Comparison of ENCODE assay signal across 1 cellular context in the genomic region with DNA sequence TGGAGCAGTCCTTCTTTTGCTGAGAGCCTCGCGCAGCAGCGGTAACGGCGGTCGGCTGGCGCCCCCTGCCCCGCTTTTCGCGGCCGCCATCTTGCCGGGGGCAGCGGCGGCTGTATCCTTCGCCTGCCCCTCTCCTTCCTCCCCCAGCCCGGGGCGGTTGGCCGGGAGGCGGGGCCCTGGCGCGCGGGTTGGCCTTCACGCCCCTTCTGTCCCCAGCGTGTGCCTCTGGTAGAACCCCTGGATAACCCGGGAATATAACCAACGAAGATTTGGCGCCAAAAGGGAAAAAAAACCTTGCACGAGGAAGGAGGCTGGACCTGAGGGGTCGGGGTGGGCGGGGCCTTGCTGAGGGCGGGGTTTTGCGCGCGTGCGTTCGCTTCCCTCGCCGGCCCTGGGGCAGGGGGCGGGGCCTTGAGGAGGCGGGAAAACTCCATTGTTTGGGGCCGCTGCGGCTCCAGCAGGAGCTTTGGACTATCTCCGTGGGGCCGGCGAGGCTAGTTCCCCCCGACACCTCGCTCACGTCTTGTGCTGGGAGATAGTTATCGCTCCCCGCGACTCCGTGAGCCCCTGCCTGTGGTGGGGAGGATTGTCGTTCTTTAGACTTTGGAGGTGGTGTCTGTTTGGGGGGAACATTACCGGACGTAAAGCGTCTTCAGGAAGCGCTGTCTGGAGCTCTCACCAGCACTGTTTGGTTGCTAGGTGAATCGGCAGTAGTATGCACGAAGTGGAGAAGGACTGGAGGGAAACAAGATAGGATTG.
TF ChIP-seq lines count a peak whose summit lies in the region.

No MANE protein-coding gene starts in this region.

TF ChIP-seq in WTC11, 78 proteins besides CTCF, POLR2A, EP300 and RAD21 (continued from another document):
- TF ChIP-seq, protein P1, sequence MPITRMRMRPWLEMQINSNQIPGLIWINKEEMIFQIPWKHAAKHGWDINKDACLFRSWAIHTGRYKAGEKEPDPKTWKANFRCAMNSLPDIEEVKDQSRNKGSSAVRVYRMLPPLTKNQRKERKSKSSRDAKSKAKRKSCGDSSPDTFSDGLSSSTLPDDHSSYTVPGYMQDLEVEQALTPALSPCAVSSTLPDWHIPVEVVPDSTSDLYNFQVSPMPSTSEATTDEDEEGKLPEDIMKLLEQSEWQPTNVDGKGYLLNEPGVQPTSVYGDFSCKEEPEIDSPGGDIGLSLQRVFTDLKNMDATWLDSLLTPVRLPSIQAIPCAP (CRISPR knock-in tag; IDR thresholded peaks at IDR 0.05): no peak
- TF ChIP-seq IRF2 (CRISPR knock-in tag; IDR thresholded peaks at IDR 0.05; ENCODE audit: borderline replicate concordance, low read depth): no peak
